Comparison of ENCODE assay signal across 1 cellular context in the genomic region with DNA sequence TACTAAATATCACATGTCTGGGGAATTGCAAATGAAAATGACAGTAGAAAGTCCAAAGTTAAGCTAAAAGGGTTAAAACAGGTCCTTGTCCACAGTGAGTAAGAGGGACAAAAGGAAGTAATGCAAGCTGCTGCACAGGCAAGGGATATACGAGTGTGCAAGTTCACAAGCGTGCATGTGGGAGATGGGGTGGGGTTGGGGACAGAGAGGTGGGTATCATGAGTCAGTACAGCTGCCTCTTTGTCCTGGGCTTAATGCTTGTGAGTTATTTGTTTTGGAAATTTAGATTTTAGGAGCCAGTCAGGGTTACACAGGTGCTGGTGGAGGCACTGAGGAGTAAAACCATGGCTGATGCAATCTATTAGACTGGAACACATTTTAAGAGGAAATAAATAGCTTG.
A peak's percentile ranks its signal among the peaks of the same experiment; 100 is the strongest.
TF ChIP-seq lines count a peak whose summit lies in the region.

No MANE protein-coding gene starts in this region.

TF ChIP-seq in HepG2, 621 proteins besides CTCF, POLR2A, EP300 and RAD21:
- TF ChIP-seq, protein P1, sequence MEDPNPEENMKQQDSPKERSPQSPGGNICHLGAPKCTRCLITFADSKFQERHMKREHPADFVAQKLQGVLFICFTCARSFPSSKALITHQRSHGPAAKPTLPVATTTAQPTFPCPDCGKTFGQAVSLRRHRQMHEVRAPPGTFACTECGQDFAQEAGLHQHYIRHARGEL (CRISPR knock-in tag; IDR thresholded peaks at IDR 0.05), result no peak
- TF ChIP-seq RFX1 (IDR thresholded peaks at IDR 0.05) (no peak), ZNF101 (CRISPR knock-in tag; IDR thresholded peaks at IDR 0.05; ENCODE audit: borderline replicate concordance, low read depth) (no peak), ZNF652 (CRISPR knock-in tag; IDR thresholded peaks at IDR 0.05; ENCODE audit: borderline replicate concordance, low read depth) (0 out of 2 replicates have a peak, but pooled peaks have one; percentile 20)
